ENCODE assay signal across 7 cellular contexts in the genomic region with DNA sequence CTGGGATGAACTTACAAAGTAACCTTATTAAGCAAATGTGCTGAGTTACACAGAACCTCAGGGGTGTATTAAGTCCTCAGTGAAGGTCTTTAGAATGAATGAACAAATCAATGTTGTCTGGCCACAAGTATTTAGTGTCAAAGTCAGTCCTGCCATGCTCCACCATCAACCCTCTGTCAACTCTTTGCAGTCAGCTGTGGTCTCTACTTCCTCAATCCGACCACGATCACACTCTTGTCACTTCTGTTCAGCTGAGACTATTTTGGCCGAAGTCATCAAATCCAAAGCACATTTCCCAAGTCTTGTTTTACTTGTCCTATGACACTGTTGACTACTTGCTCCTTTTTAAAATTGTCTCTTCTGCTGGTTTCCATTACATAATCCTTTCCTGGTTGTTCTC.
"Had no signal": no experiment of that assay in that cellular context is flagged by ENCODE, and none has a peak within 500 bp of the region (broad histone marks: within the 10 kb centered on the region; RNA-seq: fewer than 3 reads in every experiment).

No MANE protein-coding gene starts in this region.

- DNase-seq: activated CD4-positive, alpha-beta T cell treated with anti-CD3 and anti-CD28 coated beads, Interleukin-2, amount 10 ng/mL, durations not matched to agents 7 days and 5 days; activated CD8-positive, alpha-beta memory T cell treated with anti-CD3 and anti-CD28 coated beads, Interleukin-2, amount 50 U/mL, for 48 hours; activated naive CD8-positive, alpha-beta T cell treated with anti-CD3 and anti-CD28 coated beads, Interleukin-2, amount 10 ng/mL, durations not matched to agents 7 days and 5 days; anterior cingulate cortex; heart right ventricle; right lobe of liver had no signal

- ATAC-seq: gastroesophageal sphincter, heart right ventricle, right lobe of liver had no signal
